ENCODE assay signal across 25 cellular contexts in genomic region chr14:30204431-30204830, GRCh38.
DNase-seq lines count a peak whose midpoint lies in the region; ATAC-seq, FAIRE-seq and TF ChIP-seq lines count a peak whose summit lies in the region.
"Had no signal": no experiment of that assay in that cellular context is flagged by ENCODE, and none has a peak within 500 bp of the region (broad histone marks: within the 10 kb centered on the region; RNA-seq: fewer than 3 reads in every experiment).

No MANE protein-coding gene starts in this region.

- H3K79me2 ChIP-seq in HepG2 (ENCODE audit: insufficient read depth, low read length): no peaks in the 10 kb centered on the region

- peak overlapping the region in 3 of 5 experiments; percentile 3 to 17 (median 9) for H3K4me3 Mint-ChIP-seq in brain
- no peak overlapping the region for H3K4me3 Mint-ChIP-seq in activated naive CD8-positive, alpha-beta T cell treated with anti-CD3 and anti-CD28 coated beads, Interleukin-2, amount 50 U/mL, for 24 hours
- H3K4me3 Mint-ChIP-seq: CD14-positive monocyte; CD4-positive, alpha-beta T cell; CD8-positive, alpha-beta memory T cell had no signal

- no peak for TF ChIP-seq RAD21 in HepG2 (CRISPR knock-in tag; IDR thresholded peaks at IDR 0.05)

- H3K36me3 Mint-ChIP-seq in brain: no peaks in the 10 kb centered on the region
- H3K36me3 Mint-ChIP-seq in activated naive CD8-positive, alpha-beta T cell treated with anti-CD3 and anti-CD28 coated beads, Interleukin-2, amount 50 U/mL, for 24 hours (ENCODE audit: low read depth): no peaks in the 10 kb centered on the region
- H3K36me3 Mint-ChIP-seq: CD14-positive monocyte; CD8-positive, alpha-beta memory T cell had no signal

- H3K4me1 ChIP-seq in HepG2 (ENCODE audit: insufficient read depth, low read length) (no peaks in the 10 kb centered on the region), right lobe of liver (no peaks in the 10 kb centered on the region)
- H3K4me1 ChIP-seq: BE2C; BLaER1 treated with 17β-estradiol and CSF1 and Interleukin-3, amounts not matched to agents 10 nM and 100 nM had no signal

- intact Hi-C loops in HepG2 (cut with micrococcal nuclease; ENCODE audit: unreplicated experiment) (no loop called here), right lobe of liver (cut with DNase I) (no loop called here)

- H4K20me1 ChIP-seq in HepG2 (ENCODE audit: insufficient read depth, low read length): no peaks in the 10 kb centered on the region
- H4K20me1 ChIP-seq: BLaER1 treated with 17β-estradiol and CSF1 and Interleukin-3, amounts not matched to agents 10 nM and 100 nM had no signal

- no peaks in the 10 kb centered on the region for H3K27me3 Mint-ChIP-seq in brain
- no peaks in the 10 kb centered on the region for H3K27me3 Mint-ChIP-seq in activated naive CD8-positive, alpha-beta T cell treated with anti-CD3 and anti-CD28 coated beads, Interleukin-2, amount 50 U/mL, for 24 hours
- H3K27me3 Mint-ChIP-seq: CD4-positive, alpha-beta T cell; CD8-positive, alpha-beta memory T cell had no signal

- TF ChIP-seq CTCF in HepG2 (CRISPR knock-in tag; IDR thresholded peaks at IDR 0.05) (no peak), right lobe of liver (IDR thresholded peaks at IDR 0.05) (no peak), brain (conservative IDR thresholded peaks at IDR 0.05) (no peak), retinal pigment epithelial cell (conservative IDR thresholded peaks at IDR 0.05; ENCODE audit: low read depth, low read length) (no peak)

- no peak overlapping the region for H3K4me2 ChIP-seq in HepG2 (ENCODE audit: low read depth, low read length)
- H3K4me2 ChIP-seq: BLaER1 treated with 17β-estradiol and CSF1 and Interleukin-3, amounts not matched to agents 10 nM and 100 nM had no signal

- WGBS in HepG2 (ENCODE audit: low lambda C conversion rate): 44% methylated on average over 2 of the region's 2 CpGs
- 73% methylated on average over 2 of the region's 2 CpGs for WGBS in right lobe of liver (ENCODE audit: insufficient coverage, low coverage, low lambda C conversion rate, missing lambda C conversion rate)

- no peaks in the 10 kb centered on the region for H3K27me3 ChIP-seq in HepG2 (ENCODE audit: control insufficient read depth in 1 of 2, insufficient read depth in 2 of 2, low read length in 2 of 2)
- H3K27me3 ChIP-seq in right lobe of liver: no peaks in the 10 kb centered on the region
- H3K27me3 ChIP-seq: BE2C; BLaER1 treated with 17β-estradiol and CSF1 and Interleukin-3, amounts not matched to agents 10 nM and 100 nM had no signal

- H3K4me1 Mint-ChIP-seq in brain: peaks cover 26% of the 10 kb centered on the region
- H3K4me1 Mint-ChIP-seq in activated naive CD8-positive, alpha-beta T cell treated with anti-CD3 and anti-CD28 coated beads, Interleukin-2, amount 50 U/mL, for 24 hours: no peaks in the 10 kb centered on the region
- H3K4me1 Mint-ChIP-seq: CD14-positive monocyte; CD8-positive, alpha-beta memory T cell had no signal

- H3K27ac ChIP-seq in HepG2 (ENCODE audit: extremely low read length, insufficient read depth, low read length) (no peak overlapping the region), right lobe of liver (no peak overlapping the region)
- H3K27ac ChIP-seq: 22Rv1; BLaER1 treated with 17β-estradiol and CSF1 and Interleukin-3, amounts not matched to agents 10 nM and 100 nM; GM23248 had no signal

- no peak for ATAC-seq in HepG2
- ATAC-seq in right lobe of liver: no peak
- no peak for ATAC-seq in stimulated activated naive CD8-positive, alpha-beta T cell treated with anti-CD3 and anti-CD28 coated beads, Interleukin-15, Interleukin-2, amounts not matched to agents 100 U/mL and 50 U/mL, for 24 hours
- ATAC-seq in activated naive CD8-positive, alpha-beta T cell treated with anti-CD3 and anti-CD28 coated beads, Interleukin-2, amount 50 U/mL, for 24 hours: no peak
- ATAC-seq: GM12878 had no signal

- no peak overlapping the region for H2AFZ ChIP-seq in HepG2 (ENCODE audit: low read length)
- H2AFZ ChIP-seq: GM23248 had no signal

- H3K4me3 ChIP-seq in HepG2 (replicated peaks in 1 of 3; ENCODE audit: insufficient read depth in 1 of 3, low read depth in 2 of 3, low read length in 3 of 3): no peak overlapping the region
- H3K4me3 ChIP-seq in right lobe of liver: no peak overlapping the region
- H3K4me3 ChIP-seq in retinal pigment epithelial cell (ENCODE audit: low read length): no peak overlapping the region
- H3K4me3 ChIP-seq: BLaER1 treated with 17β-estradiol and CSF1 and Interleukin-3, amounts not matched to agents 10 nM and 100 nM; GM12878; GM23248 had no signal

- H3K9me3 ChIP-seq in HepG2 (ENCODE audit: low read length) (peaks cover 40% of the 10 kb centered on the region), right lobe of liver (no peaks in the 10 kb centered on the region)
- H3K9me3 ChIP-seq: BE2C; BLaER1 treated with 17β-estradiol and CSF1 and Interleukin-3, amounts not matched to agents 10 nM and 100 nM had no signal

- POLR2A ChIA-PET in HepG2 (lab: Yijun Ruan, JAX): no interaction called here

- TF ChIP-seq POLR2A in HepG2 (IDR thresholded peaks at IDR 0.05; ENCODE audit: insufficient read depth in 1 of 2, low read depth in 2 of 2, low read length in 2 of 2) (no peak), right lobe of liver (IDR thresholded peaks at IDR 0.05) (no peak)

- TF ChIP-seq EP300 in HepG2 (IDR thresholded peaks at IDR 0.05; ENCODE audit: low read depth in 2 of 2, low read length in 2 of 2) (no peak), HepG2 (CRISPR knock-in tag; IDR thresholded peaks at IDR 0.05; ENCODE audit: borderline replicate concordance) (no peak)

- H3K36me3 ChIP-seq in HepG2 (replicated peaks in 1 of 2; ENCODE audit: control insufficient read depth in 1 of 2, insufficient read depth in 2 of 2, low read length in 2 of 2): no peaks in the 10 kb centered on the region
- no peaks in the 10 kb centered on the region for H3K36me3 ChIP-seq in right lobe of liver
- H3K36me3 ChIP-seq: BE2C; BLaER1 treated with 17β-estradiol and CSF1 and Interleukin-3, amounts not matched to agents 10 nM and 100 nM had no signal

- in situ Hi-C loops in HepG2 (cut with HindIII; ENCODE audit: extremely low pct_ligation_motif_present, low pct_unique_long_range_greater_than_20kb): no loop called here

- peak overlapping the region in 4 of 5 experiments; percentile 34 to 86 (median 74) for H3K27ac Mint-ChIP-seq in brain
- H3K27ac Mint-ChIP-seq in activated naive CD8-positive, alpha-beta T cell treated with anti-CD3 and anti-CD28 coated beads, Interleukin-2, amount 50 U/mL, for 24 hours: no peak overlapping the region
- H3K27ac Mint-ChIP-seq: CD14-positive monocyte; CD4-positive, alpha-beta T cell had no signal

- DNase-seq in HepG2 (ENCODE audit: low spot score) (no peak), right lobe of liver (no peak), retinal pigment epithelial cell (ENCODE audit: low read depth) (peak; percentile 50)
- no peak for DNase-seq in stimulated activated naive CD8-positive, alpha-beta T cell treated with anti-CD3 and anti-CD28 coated beads, Interleukin-15, Interleukin-2, amounts not matched to agents 100 U/mL and 50 U/mL, for 24 hours
- DNase-seq in activated naive CD8-positive, alpha-beta T cell treated with anti-CD3 and anti-CD28 coated beads, Interleukin-2, amount 50 U/mL, for 24 hours: no peak
- DNase-seq: ACHN; AML-193; BE2C; CD4-positive, alpha-beta T cell; CD8-positive, alpha-beta memory T cell; DMS 273 treated with DMSO at 0.1 percent for 48 hours; DMS79; EL; GDM1; GM23248; H7; HCEC 1CT had no signal

- no peak overlapping the region for H3K9ac ChIP-seq in HepG2 (ENCODE audit: insufficient read depth, low read depth, low read length)
- H3K9ac ChIP-seq: BLaER1 treated with 17β-estradiol and CSF1 and Interleukin-3, amounts not matched to agents 10 nM and 100 nM; GM23248 had no signal

- no peak for FAIRE-seq in HepG2 (lab: Jason Lieb, UNC)
- FAIRE-seq: A204.1, GM12878, GM19239, H1 had no signal

- BruUV-seq in HepG2 (replicated peaks; lab: Mats Ljungman, UMichigan): no TSS peak

- CTCF ChIA-PET in HepG2 (lab: Yijun Ruan, JAX; ENCODE audit: low intra/inter-chr PET ratio, low total read pairs): no interaction called here

- H3K9me3 Mint-ChIP-seq in brain: peaks cover 0 to 23% (median 0%) of the 10 kb centered on the region in 5 experiments
- peaks cover 8% of the 10 kb centered on the region for H3K9me3 Mint-ChIP-seq in activated naive CD8-positive, alpha-beta T cell treated with anti-CD3 and anti-CD28 coated beads, Interleukin-2, amount 50 U/mL, for 24 hours

TF ChIP-seq in HepG2, 621 proteins besides CTCF, POLR2A, EP300 and RAD21 (continues in another document):
- peak; percentile 72 to 82 for TF ChIP-seq MAFK (conservative IDR thresholded peaks at IDR 0.05 in 1 of 2, IDR thresholded peaks at IDR 0.05 in 1 of 2; ENCODE audit: low read length in 2 of 2)
- TF ChIP-seq ZNF382 (CRISPR knock-in tag; IDR thresholded peaks at IDR 0.05; ENCODE audit: borderline replicate concordance): no peak
- peak; percentile 73 for TF ChIP-seq MAFF (IDR thresholded peaks at IDR 0.05; ENCODE audit: low read depth, low read length)
- TF ChIP-seq THAP9 (CRISPR knock-in tag; IDR thresholded peaks at IDR 0.05; ENCODE audit: borderline replicate concordance): no peak
- TF ChIP-seq ZBTB38 (CRISPR knock-in tag; IDR thresholded peaks at IDR 0.05): no peak
- TF ChIP-seq U2AF1 (optimal IDR thresholded peaks at IDR 0.05; ENCODE audit: low read depth, low read length): no peak
- TF ChIP-seq GTF2F1 (IDR thresholded peaks at IDR 0.05; ENCODE audit: low read length): no peak
